ENCODE assay signal across 25 cellular contexts in genomic region chrX:129041319-129041718, GRCh38.
"Had no signal": no experiment of that assay in that cellular context is flagged by ENCODE, and none has a peak within 500 bp of the region (broad histone marks: within the 10 kb centered on the region; RNA-seq: fewer than 3 reads in every experiment).

No MANE protein-coding gene starts in this region.

- H3K4me2 ChIP-seq: neural progenitor cell had no signal

- H3K9ac ChIP-seq: neural progenitor cell, parathyroid adenoma had no signal

- H3K36me3 ChIP-seq: neural progenitor cell, neutrophil, ovary, right lobe of liver, sigmoid colon, stomach, thoracic aorta, thyroid gland, tibial nerve, upper lobe of right lung, uterus had no signal

- H3K4me1 ChIP-seq: neural progenitor cell, parathyroid adenoma, psoas muscle, right lobe of liver, sigmoid colon, stomach, thyroid gland, tibial nerve, upper lobe of right lung, uterus had no signal

- H3K27ac ChIP-seq: neural progenitor cell, neutrophil, ovary, parathyroid adenoma, psoas muscle, right lobe of liver, sigmoid colon, stomach, thoracic aorta, thyroid gland, tibial nerve, upper lobe of right lung, uterus had no signal

- DNase-seq: naive thymus-derived CD4-positive, alpha-beta T cell; natural killer cell; nucleus accumbens; ovary; psoas muscle; right lobe of liver; sigmoid colon; small intestine; stimulated activated CD4-positive, alpha-beta T cell treated with anti-CD3 and anti-CD28 coated beads, Interleukin-15, amount 100 ng/mL, for 24 hours; stimulated activated CD4-positive, alpha-beta T cell treated with anti-CD3 and anti-CD28 coated beads, Interleukin-2, amount 100 ng/mL, for 24 hours; stimulated activated CD4-positive, alpha-beta T cell treated with anti-CD3 and anti-CD28 coated beads, Interleukin-2, amount 100 ng/mL, for 48 hours; stimulated activated CD4-positive, alpha-beta T cell treated with anti-CD3 and anti-CD28 coated beads, Interleukin-4, amount 100 ng/mL, for 24 hours; stimulated activated naive B cell treated with anti-CD40 and anti-IgM and Interleukin-4, amounts not matched to agents 10 μg/mL and 1 μg/mL and 100 μg/mL, for 72 hours; stimulated activated naive CD4-positive, alpha-beta T cell treated with Interleukin-2 at 50 U/mL for 16 hours; stomach; thyroid gland; upper lobe of right lung; uterus had no signal

- H3K4me3 ChIP-seq: neural progenitor cell, ovary, psoas muscle, right lobe of liver, sigmoid colon, stomach, thoracic aorta, thyroid gland, tibial nerve, upper lobe of right lung, uterus had no signal

- H3K27me3 ChIP-seq: neural progenitor cell, neutrophil, ovary, right lobe of liver, sigmoid colon, stomach, thyroid gland, tibial nerve, upper lobe of right lung, uterus had no signal

- H3K79me2 ChIP-seq: parathyroid adenoma had no signal

- FAIRE-seq: small intestine had no signal

- H2AFZ ChIP-seq: neural progenitor cell, parathyroid adenoma had no signal

- H3K9me3 ChIP-seq: neutrophil, ovary, psoas muscle, right lobe of liver, sigmoid colon, stomach, thoracic aorta, thyroid gland, tibial nerve, upper lobe of right lung, uterus had no signal

- ATAC-seq: naive thymus-derived CD4-positive, alpha-beta T cell; natural killer cell; psoas muscle; right cardiac atrium; stimulated activated effector memory CD8-positive, alpha-beta T cell treated with anti-CD3 and anti-CD28 coated beads, Interleukin-12 subunit alpha, Interleukin-12 subunit beta, amount 100 ng/mL, for 72 hours; stimulated activated naive B cell treated with anti-CD40 and anti-IgM and Interleukin-4, amounts not matched to agents 10 μg/mL and 1 μg/mL and 100 μg/mL, for 72 hours; upper lobe of right lung had no signal
